ENCODE assay signal across 9 cellular contexts in the genomic region with DNA sequence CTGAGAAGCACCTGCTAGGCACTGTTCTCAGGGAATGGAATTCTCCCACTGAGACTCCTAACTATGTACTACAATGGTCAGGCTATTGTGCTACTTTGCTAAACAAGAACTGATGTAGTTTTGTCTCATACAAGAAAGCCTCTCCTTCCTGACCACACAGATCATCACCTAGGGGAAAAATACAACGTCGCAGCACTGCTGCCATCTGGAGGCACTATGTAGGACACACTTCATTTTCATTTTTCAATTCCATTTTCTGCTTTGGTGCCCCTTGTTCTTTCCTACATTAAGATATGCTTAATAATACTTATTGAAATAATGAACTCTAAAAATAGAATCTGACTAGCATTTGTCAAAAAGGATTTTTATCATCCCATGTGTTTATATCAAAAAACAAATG. TPM values are rescaled to one million over a fixed set of nuclear protein-coding genes. Genes with fewer than 3 reads are reported as not detected.
A peak's percentile ranks its signal among the peaks of the same experiment; 100 is the strongest.
DNase-seq lines count a peak whose midpoint lies in the region; ATAC-seq and TF ChIP-seq lines count a peak whose summit lies in the region.
"Had no signal": no experiment of that assay in that cellular context is flagged by ENCODE, and none has a peak within 500 bp of the region (broad histone marks: within the 10 kb centered on the region; RNA-seq: fewer than 3 reads in every experiment).

No MANE protein-coding gene starts in this region.

- H3K4me1 ChIP-seq in osteoblast (ENCODE audit: insufficient read depth, low read length) = no peaks in the 10 kb centered on the region

- H3K27me3 ChIP-seq in osteoblast (ENCODE audit: insufficient read depth, low read length) = no peaks in the 10 kb centered on the region

- H3K27ac ChIP-seq in osteoblast (ENCODE audit: low read depth, low read length) = no peak overlapping the region

- no peak overlapping the region for H3K4me3 ChIP-seq in osteoblast (ENCODE audit: insufficient read depth, low read length)

- H3K4me2 ChIP-seq in osteoblast (ENCODE audit: insufficient read depth, low read length) = no peak overlapping the region

- ATAC-seq in GM19455 (IDR thresholded peaks at IDR 0.05; ENCODE audit: unreplicated experiment) = peak; percentile 85
- ATAC-seq in HG03196 (IDR thresholded peaks at IDR 0.05; ENCODE audit: unreplicated experiment) = peak; percentile 62

- peak; percentile 29 for DNase-seq in NCI-H2107 treated with DMSO at 0.1 percent for 48 hours (lab: John Stamatoyannopoulos, UW; ENCODE audit: unreplicated experiment)
- no peak for DNase-seq in NCI-H2107 (lab: John Stamatoyannopoulos, UW)
- peak; percentile 7 for DNase-seq in RPMI7951 (ENCODE audit: low read depth)
- peak; percentile 28 for DNase-seq in epidermal melanocyte (ENCODE audit: insufficient read length, low spot score)
- no peak for DNase-seq in osteoblast (ENCODE audit: insufficient read length, low spot score, missing footprints)
- no peak for DNase-seq in HCEC 1CT

- H3K36me3 ChIP-seq in osteoblast (ENCODE audit: insufficient read depth, low read length) = peaks cover 38% of the 10 kb centered on the region

- no peaks in the 10 kb centered on the region for H3K79me2 ChIP-seq in osteoblast (ENCODE audit: insufficient read depth, low read length)

- no peak overlapping the region for H2AFZ ChIP-seq in osteoblast (ENCODE audit: low read length)

- TF ChIP-seq CTCF in osteoblast (IDR thresholded peaks at IDR 0.05; ENCODE audit: extremely low read depth, low read depth, low read length) = peak; percentile 61

- no peaks in the 10 kb centered on the region for H3K9me3 ChIP-seq in osteoblast (ENCODE audit: low read depth, low read length)

- no peaks in the 10 kb centered on the region for H4K20me1 ChIP-seq in osteoblast (ENCODE audit: insufficient read depth, low read length)

RNA-seq across cellular contexts. Expression of gene PROSER1, which starts 21.1 kb away (rescaled TPM):
- total RNA-seq in RPMI7951 (2014; rRNA removed; shearing (Covaris generic)) = 7.1 and 7.4 TPM in 2 replicates
- total RNA-seq in osteoblast = 13.4 and 18.3 TPM in 2 replicates

RNA-seq across cellular contexts. Expression of gene NHLRC3, which starts 21.5 kb away (rescaled TPM):
- 11.0 and 12.6 TPM in 2 replicates for total RNA-seq in RPMI7951 (2014; rRNA removed; shearing (Covaris generic))
- 26.4 and 32.7 TPM in 2 replicates for total RNA-seq in osteoblast

RNA-seq across cellular contexts. Expression of gene STOML3, which starts 26.2 kb away (rescaled TPM):
- total RNA-seq in RPMI7951 (2014; rRNA removed; shearing (Covaris generic)) = not detected in 2 replicates
- not detected in 2 replicates for total RNA-seq in osteoblast
- total RNA-seq: Daoy had no signal

Comparison
In these comparisons a context has a peak if more than half of its experiments do, and no peak if none do; other contexts are left out.
1. DNase-seq: peak in NCI-H2107 treated with DMSO at 0.1 percent for 48 hours (single experiment), RPMI7951 (single experiment) and epidermal melanocyte (single experiment); none in NCI-H2107 (single experiment), osteoblast (single experiment) and HCEC 1CT (single experiment).